In the genomic region with DNA sequence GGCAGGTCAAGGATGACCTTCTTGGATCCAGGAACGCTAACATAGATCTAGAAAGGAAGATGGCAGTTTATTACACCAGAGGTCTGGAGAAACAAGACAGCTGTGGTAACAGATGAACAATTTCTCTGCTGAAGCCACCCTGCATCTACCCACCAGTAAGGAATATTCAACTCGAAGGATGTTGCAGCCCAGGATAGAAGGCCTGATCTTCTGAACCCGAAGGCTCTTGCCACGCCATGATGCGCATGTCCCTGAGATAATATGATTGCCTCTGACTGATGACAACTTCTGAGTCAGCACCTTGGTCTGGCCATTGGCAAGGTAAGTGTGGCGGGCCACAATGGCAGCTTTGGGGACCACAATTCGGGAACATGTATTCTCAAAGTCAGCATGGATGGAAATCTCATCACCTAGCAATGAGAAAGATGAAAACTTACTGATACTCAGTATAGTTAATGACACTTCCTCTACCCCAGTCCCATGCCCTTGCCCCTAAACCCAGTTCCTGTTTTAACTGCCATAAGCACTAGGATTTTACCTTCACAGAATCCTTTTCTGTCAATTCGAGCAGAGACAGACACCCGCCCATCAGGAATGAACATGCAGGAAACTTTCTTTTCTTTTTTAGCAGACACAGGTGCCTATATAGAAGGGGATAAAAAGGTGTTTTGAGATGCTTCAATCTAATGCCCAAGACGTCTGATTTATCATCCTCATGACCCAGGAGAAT, we compare ENCODE assay signal across 8 cellular contexts. TPM values are rescaled to one million over a fixed set of nuclear protein-coding genes. Genes with fewer than 3 reads are reported as not detected.
DNase-seq lines count a peak whose midpoint lies in the region; ATAC-seq lines count a peak whose summit lies in the region.

No MANE protein-coding gene starts in this region.

- peaks cover 11% of the 10 kb centered on the region for H3K27me3 ChIP-seq in iPS-15b (ENCODE audit: control insufficient read depth, insufficient read depth, low read length)

- peak overlapping the region; percentile 99 for H3K27ac Mint-ChIP-seq in activated T-helper 1 cell treated with anti-CD3 and anti-CD28 coated beads, Interleukin-12 subunit alpha, Interleukin-12 subunit beta, Interleukin-2, Interleukin-4 antibody, amounts not matched to agents 30 ng/mL and 10 ng/mL and 1 ng/mL, durations not matched to agents 14 hours and 24 hours and 36 hours
- peak overlapping the region; percentile 83 for H3K27ac Mint-ChIP-seq in stimulated activated naive B cell treated with anti-CD40 and anti-IgM and Interleukin-4, amounts not matched to agents 10 μg/mL and 1 μg/mL and 100 μg/mL, for 72 hours

- peaks cover 45% of the 10 kb centered on the region for H3K36me3 Mint-ChIP-seq in activated T-helper 1 cell treated with anti-CD3 and anti-CD28 coated beads, Interleukin-12 subunit alpha, Interleukin-12 subunit beta, Interleukin-2, Interleukin-4 antibody, amounts not matched to agents 30 ng/mL and 10 ng/mL and 1 ng/mL, durations not matched to agents 14 hours and 24 hours and 36 hours (ENCODE audit: low read depth)
- H3K36me3 Mint-ChIP-seq in stimulated activated naive B cell treated with anti-CD40 and anti-IgM and Interleukin-4, amounts not matched to agents 10 μg/mL and 1 μg/mL and 100 μg/mL, for 72 hours = peaks cover 37 to 49% of the 10 kb centered on the region in 2 donors

- DNase-seq in stimulated activated CD4-positive, alpha-beta T cell treated with anti-CD3 and anti-CD28 coated beads, Interleukin-2, amount 100 ng/mL, for 24 hours = peak; percentile 49 to 51
- no peak for DNase-seq in stimulated activated CD4-positive, alpha-beta T cell treated with anti-CD3 and anti-CD28 coated beads, Interleukin-2, amount 100 ng/mL, for 48 hours
- DNase-seq in activated T-helper 1 cell treated with anti-CD3 and anti-CD28 coated beads, Interleukin-12 subunit alpha, Interleukin-12 subunit beta, Interleukin-2, Interleukin-4 antibody, amounts not matched to agents 30 ng/mL and 10 ng/mL and 1 ng/mL, durations not matched to agents 14 hours and 24 hours and 36 hours (ENCODE audit: low spot score) = peak; percentile 30
- DNase-seq in stimulated activated naive B cell treated with anti-CD40 and anti-IgM and Interleukin-4, amounts not matched to agents 10 μg/mL and 1 μg/mL and 100 μg/mL, for 72 hours = no peak
- DNase-seq in NCI-H524 (lab: John Stamatoyannopoulos, UW) = no peak
- DNase-seq in islet precursor cell = no peak

- H3K4me3 ChIP-seq in iPS-15b (ENCODE audit: low read depth, low read length) = peak overlapping the region; percentile 93

- no peak overlapping the region for H3K9ac ChIP-seq in iPS-15b (ENCODE audit: low read depth, low read length)

- no peaks in the 10 kb centered on the region for H3K9me3 ChIP-seq in iPS-15b (ENCODE audit: control insufficient read depth, insufficient read depth, low read length)

- intact Hi-C loops in activated T-helper 1 cell treated with anti-CD3 and anti-CD28 coated beads, Interleukin-12 subunit alpha, Interleukin-12 subunit beta, Interleukin-2, Interleukin-4 antibody, amounts not matched to agents 30 ng/mL and 10 ng/mL and 1 ng/mL, durations not matched to agents 14 hours and 24 hours and 36 hours (cut with micrococcal nuclease) = loop anchor here (1.0 kb wide), 1 partner anchor 9 kb away; no protein-coding TSS in a partner anchor

- peaks cover 70% of the 10 kb centered on the region for H3K4me1 Mint-ChIP-seq in activated T-helper 1 cell treated with anti-CD3 and anti-CD28 coated beads, Interleukin-12 subunit alpha, Interleukin-12 subunit beta, Interleukin-2, Interleukin-4 antibody, amounts not matched to agents 30 ng/mL and 10 ng/mL and 1 ng/mL, durations not matched to agents 14 hours and 24 hours and 36 hours (ENCODE audit: low read depth)
- H3K4me1 Mint-ChIP-seq in stimulated activated naive B cell treated with anti-CD40 and anti-IgM and Interleukin-4, amounts not matched to agents 10 μg/mL and 1 μg/mL and 100 μg/mL, for 72 hours = peaks cover 58 to 72% of the 10 kb centered on the region in 2 donors

- peaks cover 13% of the 10 kb centered on the region for H3K4me1 ChIP-seq in iPS-15b (ENCODE audit: control insufficient read depth, insufficient read depth, low read length)

- H3K4me3 Mint-ChIP-seq in activated T-helper 1 cell treated with anti-CD3 and anti-CD28 coated beads, Interleukin-12 subunit alpha, Interleukin-12 subunit beta, Interleukin-2, Interleukin-4 antibody, amounts not matched to agents 30 ng/mL and 10 ng/mL and 1 ng/mL, durations not matched to agents 14 hours and 24 hours and 36 hours = peak overlapping the region; percentile 94
- H3K4me3 Mint-ChIP-seq in stimulated activated naive B cell treated with anti-CD40 and anti-IgM and Interleukin-4, amounts not matched to agents 10 μg/mL and 1 μg/mL and 100 μg/mL, for 72 hours = peak overlapping the region; percentile 84 to 96

- peak in 1 of 2 donors; percentile 16 for ATAC-seq in stimulated activated naive B cell treated with anti-CD40 and anti-IgM and Interleukin-4, amounts not matched to agents 10 μg/mL and 1 μg/mL and 100 μg/mL, for 72 hours (replicated peaks)
- no peak for ATAC-seq in GM18498 (IDR thresholded peaks at IDR 0.05; ENCODE audit: unreplicated experiment)

- no peaks in the 10 kb centered on the region for H3K27me3 Mint-ChIP-seq in activated T-helper 1 cell treated with anti-CD3 and anti-CD28 coated beads, Interleukin-12 subunit alpha, Interleukin-12 subunit beta, Interleukin-2, Interleukin-4 antibody, amounts not matched to agents 30 ng/mL and 10 ng/mL and 1 ng/mL, durations not matched to agents 14 hours and 24 hours and 36 hours (ENCODE audit: insufficient read depth)
- H3K27me3 Mint-ChIP-seq in stimulated activated naive B cell treated with anti-CD40 and anti-IgM and Interleukin-4, amounts not matched to agents 10 μg/mL and 1 μg/mL and 100 μg/mL, for 72 hours = no peaks in the 10 kb centered on the region

- no peaks in the 10 kb centered on the region for H3K9me3 Mint-ChIP-seq in activated T-helper 1 cell treated with anti-CD3 and anti-CD28 coated beads, Interleukin-12 subunit alpha, Interleukin-12 subunit beta, Interleukin-2, Interleukin-4 antibody, amounts not matched to agents 30 ng/mL and 10 ng/mL and 1 ng/mL, durations not matched to agents 14 hours and 24 hours and 36 hours
- no peaks in the 10 kb centered on the region for H3K9me3 Mint-ChIP-seq in stimulated activated naive B cell treated with anti-CD40 and anti-IgM and Interleukin-4, amounts not matched to agents 10 μg/mL and 1 μg/mL and 100 μg/mL, for 72 hours

- peaks cover 9% of the 10 kb centered on the region for H3K36me3 ChIP-seq in iPS-15b (ENCODE audit: control insufficient read depth, insufficient read depth, low read length)

RNA-seq across cellular contexts. Expression of a gene that starts 1.8 kb away (rescaled TPM):
- 107 and 108 TPM in 2 replicates for total RNA-seq in activated T-helper 1 cell treated with anti-CD3 and anti-CD28 coated beads, Interleukin-12 subunit alpha, Interleukin-12 subunit beta, Interleukin-2, Interleukin-4 antibody, amounts not matched to agents 30 ng/mL and 10 ng/mL and 1 ng/mL, durations not matched to agents 14 hours and 24 hours and 36 hours

RNA-seq across cellular contexts. Expression of a gene that starts 27.0 kb away (rescaled TPM):
- total RNA-seq in activated T-helper 1 cell treated with anti-CD3 and anti-CD28 coated beads, Interleukin-12 subunit alpha, Interleukin-12 subunit beta, Interleukin-2, Interleukin-4 antibody, amounts not matched to agents 30 ng/mL and 10 ng/mL and 1 ng/mL, durations not matched to agents 14 hours and 24 hours and 36 hours = not detected in 2 replicates

RNA-seq across cellular contexts. Expression of a gene that starts 30.1 kb away (rescaled TPM):
- total RNA-seq in activated T-helper 1 cell treated with anti-CD3 and anti-CD28 coated beads, Interleukin-12 subunit alpha, Interleukin-12 subunit beta, Interleukin-2, Interleukin-4 antibody, amounts not matched to agents 30 ng/mL and 10 ng/mL and 1 ng/mL, durations not matched to agents 14 hours and 24 hours and 36 hours = 10.6 and 11.6 TPM in 2 replicates

RNA-seq across cellular contexts. Expression of a gene that starts 30.2 kb away (rescaled TPM):
- total RNA-seq in activated T-helper 1 cell treated with anti-CD3 and anti-CD28 coated beads, Interleukin-12 subunit alpha, Interleukin-12 subunit beta, Interleukin-2, Interleukin-4 antibody, amounts not matched to agents 30 ng/mL and 10 ng/mL and 1 ng/mL, durations not matched to agents 14 hours and 24 hours and 36 hours = 4.8 and 5.1 TPM in 2 replicates

RNA-seq across cellular contexts. Expression of a gene that starts 36.7 kb away (rescaled TPM):
- 30.3 and 32.2 TPM in 2 replicates for total RNA-seq in activated T-helper 1 cell treated with anti-CD3 and anti-CD28 coated beads, Interleukin-12 subunit alpha, Interleukin-12 subunit beta, Interleukin-2, Interleukin-4 antibody, amounts not matched to agents 30 ng/mL and 10 ng/mL and 1 ng/mL, durations not matched to agents 14 hours and 24 hours and 36 hours

Comparison
In these comparisons a context has a peak if more than half of its experiments do, and no peak if none do; other contexts are left out.
1. DNase-seq: peak in stimulated activated CD4-positive, alpha-beta T cell treated with anti-CD3 and anti-CD28 coated beads, Interleukin-2, amount 100 ng/mL, for 24 hours (2 of 2) and activated T-helper 1 cell treated with anti-CD3 and anti-CD28 coated beads, Interleukin-12 subunit alpha, Interleukin-12 subunit beta, Interleukin-2, Interleukin-4 antibody, amounts not matched to agents 30 ng/mL and 10 ng/mL and 1 ng/mL, durations not matched to agents 14 hours and 24 hours and 36 hours (single experiment); none in stimulated activated CD4-positive, alpha-beta T cell treated with anti-CD3 and anti-CD28 coated beads, Interleukin-2, amount 100 ng/mL, for 48 hours (0 of 2), stimulated activated naive B cell treated with anti-CD40 and anti-IgM and Interleukin-4, amounts not matched to agents 10 μg/mL and 1 μg/mL and 100 μg/mL, for 72 hours (single experiment), NCI-H524 (0 of 2) and islet precursor cell (single experiment).